ENCODE assay signal across 27 cellular contexts in the genomic region with DNA sequence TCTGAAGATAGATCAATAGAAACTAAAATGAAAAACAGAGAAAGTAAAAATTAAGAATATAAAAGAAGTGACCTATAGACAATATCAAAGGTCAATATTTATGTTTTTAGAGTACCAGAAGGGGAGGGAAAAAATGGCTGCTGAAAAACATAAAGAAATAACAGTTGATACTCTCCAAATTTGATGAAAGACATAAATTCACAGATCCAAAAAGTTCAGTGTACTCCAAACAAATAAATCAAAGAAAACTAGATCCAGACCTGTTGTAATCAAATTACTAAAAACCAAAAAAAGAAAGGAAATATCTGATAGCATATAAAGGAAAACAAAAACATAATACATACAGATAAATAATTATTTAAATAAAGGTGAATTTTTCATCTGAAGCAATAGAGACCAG.
"Had no signal": no experiment of that assay in that cellular context is flagged by ENCODE, and none has a peak within 500 bp of the region (broad histone marks: within the 10 kb centered on the region; RNA-seq: fewer than 3 reads in every experiment).

No MANE protein-coding gene starts in this region.

- FAIRE-seq: urothelium cell line had no signal

- DNase-seq: stimulated activated CD4-positive, alpha-beta T cell treated with anti-CD3 and anti-CD28 coated beads, Interleukin-2, amount 100 ng/mL, for 48 hours; stimulated activated CD4-positive, alpha-beta T cell treated with anti-CD3 and anti-CD28 coated beads, Interleukin-4, amount 100 ng/mL, for 1 hour; stimulated activated CD4-positive, alpha-beta T cell treated with anti-CD3 and anti-CD28 coated beads, Interleukin-4, amount 100 ng/mL, for 24 hours; stimulated activated CD4-positive, alpha-beta T cell treated with anti-CD3 and anti-CD28 coated beads, Interleukin-4, amount 100 ng/mL, for 4 hours; stimulated activated CD8-positive, alpha-beta memory T cell treated with anti-CD3 and anti-CD28 coated beads, Interleukin-4, amount 100 ng/mL, for 48 hours; stimulated activated naive B cell treated with anti-CD40 and anti-IgM and Interleukin-4, amounts not matched to agents 10 μg/mL and 1 μg/mL and 100 μg/mL, for 72 hours; stimulated activated naive CD4-positive, alpha-beta T cell; stimulated activated naive CD4-positive, alpha-beta T cell treated with Interleukin-2 at 50 U/mL for 16 hours; stimulated activated naive CD8-positive, alpha-beta T cell treated with anti-CD3 and anti-CD28 coated beads, Interleukin-15, amount 100 ng/mL, for 72 hours; stimulated activated naive CD8-positive, alpha-beta T cell treated with anti-CD3 and anti-CD28 coated beads, Interleukin-15, Interleukin-2, amounts not matched to agents 100 U/mL and 50 U/mL, for 24 hours; stomach; substantia nigra; testis; thyroid gland; tibial artery; transverse colon; trophoblast cell; upper lobe of left lung; upper lobe of right lung; uterus had no signal

- H3K27ac ChIP-seq: stomach, suprapubic skin, testis, thoracic aorta, thyroid gland, tibial artery, tibial nerve, transverse colon, upper lobe of left lung, upper lobe of right lung, uterus, vagina had no signal

- H3K9me3 ChIP-seq: testis, thyroid gland, transverse colon, upper lobe of left lung, uterus, vagina had no signal

- H3K4me3 ChIP-seq: stomach, suprapubic skin, testis, thoracic aorta, thyroid gland, tibial artery, tibial nerve, transverse colon, upper lobe of left lung, upper lobe of right lung, uterus, vagina had no signal

- H3K4me1 ChIP-seq: stomach, suprapubic skin, testis, thyroid gland, tibial artery, tibial nerve, transverse colon, upper lobe of left lung, upper lobe of right lung, uterus, vagina had no signal

- H3K36me3 ChIP-seq: stomach, suprapubic skin, thoracic aorta, thyroid gland, tibial artery, tibial nerve, transverse colon, upper lobe of left lung, upper lobe of right lung, uterus, vagina had no signal

- ATAC-seq: stimulated activated effector memory CD8-positive, alpha-beta T cell treated with anti-CD3 and anti-CD28 coated beads, Interleukin-12 subunit alpha, Interleukin-12 subunit beta, amount 100 ng/mL, for 72 hours; stimulated activated memory B cell treated with anti-CD40 and anti-IgM and Interleukin-4, amounts not matched to agents 10 μg/mL and 1 μg/mL and 100 μg/mL, for 72 hours; stimulated activated naive B cell treated with anti-CD40 and anti-IgM and Interleukin-4, amounts not matched to agents 10 μg/mL and 1 μg/mL and 100 μg/mL, for 72 hours; stimulated activated naive CD8-positive, alpha-beta T cell treated with anti-CD3 and anti-CD28 coated beads, Interleukin-15, amount 100 ng/mL, for 72 hours; stimulated activated naive CD8-positive, alpha-beta T cell treated with anti-CD3 and anti-CD28 coated beads, Interleukin-15, Interleukin-2, amounts not matched to agents 100 U/mL and 50 U/mL, for 24 hours; upper lobe of right lung had no signal

- H3K27me3 ChIP-seq: stomach, suprapubic skin, testis, thyroid gland, tibial artery, tibial nerve, transverse colon, upper lobe of left lung, upper lobe of right lung, uterus, vagina had no signal
